ENCODE assay signal across 8 cellular contexts in the genomic region with DNA sequence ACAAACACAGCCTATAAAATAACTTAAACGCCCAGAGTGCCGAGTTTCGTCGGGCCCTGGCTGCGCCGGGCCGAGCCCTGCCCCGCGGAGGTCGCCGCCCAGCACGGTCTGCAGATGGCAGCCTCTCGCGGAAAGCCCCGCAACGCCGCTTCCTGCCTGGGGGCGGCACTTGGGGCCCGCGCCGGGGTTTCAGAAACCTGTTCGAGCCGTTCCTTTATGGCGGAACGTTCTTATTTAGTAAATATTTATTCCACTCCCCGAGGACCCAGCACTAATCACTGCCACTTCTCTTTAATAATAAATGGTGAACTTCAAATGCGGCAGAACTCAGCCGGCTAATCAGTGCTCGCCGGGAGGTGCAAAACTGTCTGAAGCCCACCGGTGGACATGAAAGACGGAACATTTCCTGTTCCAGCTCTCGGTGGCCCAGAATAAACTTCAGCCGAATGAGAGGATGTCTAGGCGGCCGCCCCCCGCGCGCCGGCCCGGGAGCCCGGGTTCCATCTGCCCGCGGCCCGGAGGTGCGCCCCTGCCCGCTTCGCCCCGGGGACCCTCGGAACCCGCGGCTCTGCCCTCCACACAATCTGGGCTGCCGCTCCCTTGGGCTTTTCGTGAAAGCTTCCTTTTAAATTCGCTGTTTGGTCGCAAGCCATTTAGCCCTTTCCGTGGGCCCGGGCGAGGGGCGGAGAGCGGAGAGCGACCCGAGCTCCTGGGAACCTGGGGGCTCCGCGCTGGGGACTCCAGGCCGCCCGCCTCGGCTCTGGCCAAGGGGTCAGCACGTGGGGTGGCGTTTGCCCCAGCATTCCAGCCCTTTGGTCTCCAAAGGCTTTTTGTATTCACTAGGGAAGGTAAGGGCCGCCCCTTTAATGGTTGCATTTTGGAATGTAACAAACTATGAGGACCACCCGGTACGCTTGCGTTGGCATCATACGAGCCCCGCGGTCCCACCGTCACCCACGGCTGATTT.
DNase-seq lines count a peak whose midpoint lies in the region; ATAC-seq and TF ChIP-seq lines count a peak whose summit lies in the region.

No MANE protein-coding gene starts in this region.

- H3K27me3 Mint-ChIP-seq in naive thymus-derived CD4-positive, alpha-beta T cell: peaks cover 35 to 53% (median 42%) of the 10 kb centered on the region in 5 donors

- no peak for TF ChIP-seq POLR2A in esophagus squamous epithelium (IDR thresholded peaks at IDR 0.05)

- H3K27me3 ChIP-seq in esophagus squamous epithelium: peaks cover 0 to 49% (median 0%) of the 10 kb centered on the region in 4 donors
- peaks cover 0 to 6% of the 10 kb centered on the region in 2 donors for H3K27me3 ChIP-seq in naive thymus-derived CD4-positive, alpha-beta T cell (ENCODE audit: control insufficient read depth in 2 of 2, insufficient read depth in 2 of 2, low read length in 2 of 2)
- peaks cover 2 to 19% (median 10%) of the 10 kb centered on the region in 5 donors for H3K27me3 ChIP-seq in subcutaneous abdominal adipose tissue (ENCODE audit: control insufficient read depth in 5 of 5, insufficient read depth in 4 of 5, low read length in 5 of 5)

- H3K4me3 Mint-ChIP-seq in naive thymus-derived CD4-positive, alpha-beta T cell: peak overlapping the region; percentile 68 to 84 (median 80)

- CTCF ChIA-PET in naive thymus-derived CD4-positive, alpha-beta T cell (lab: Charles Lee): no interaction called here

- H3K4me1 ChIP-seq in esophagus squamous epithelium (peaks cover 9 to 52% (median 9%) of the 10 kb centered on the region in 3 donors), subcutaneous abdominal adipose tissue (ENCODE audit: control insufficient read depth in 5 of 5, insufficient read depth in 5 of 5, low read length in 5 of 5) (peaks cover 0 to 17% (median 16%) of the 10 kb centered on the region in 5 donors)
- peaks cover 0 to 6% of the 10 kb centered on the region in 2 donors for H3K4me1 ChIP-seq in naive thymus-derived CD4-positive, alpha-beta T cell (ENCODE audit: control insufficient read depth in 2 of 2, insufficient read depth in 2 of 2, low read length in 2 of 2)

- no peak for DNase-seq in AG09309 (ENCODE audit: low read depth)
- peak; percentile 7 for DNase-seq in NCI-H526 treated with DMSO at 0.1 percent for 48 hours (lab: John Stamatoyannopoulos, UW)
- DNase-seq in activated T-cell treated with anti-CD3 and anti-CD28 coated beads for 48 hours (ENCODE audit: low read depth): peak; percentile 62
- DNase-seq in esophagus squamous epithelium (lab: John Stamatoyannopoulos, UW): no peak
- peak; percentile 12 to 69 (median 38) for DNase-seq in naive thymus-derived CD4-positive, alpha-beta T cell

- 0 to 4% methylated on average over 22 to 27 of the region's 79 CpGs for WGBS in esophagus squamous epithelium, 2 donors

- POLR2A ChIA-PET in naive thymus-derived CD4-positive, alpha-beta T cell (lab: Charles Lee): no interaction called here

- H3K36me3 ChIP-seq in esophagus squamous epithelium: no peaks in the 10 kb centered on the region
- H3K36me3 ChIP-seq in naive thymus-derived CD4-positive, alpha-beta T cell (ENCODE audit: control insufficient read depth in 2 of 3, insufficient read depth in 3 of 3, low read length in 3 of 3): no peaks in the 10 kb centered on the region
- no peaks in the 10 kb centered on the region for H3K36me3 ChIP-seq in subcutaneous abdominal adipose tissue (ENCODE audit: control insufficient read depth in 5 of 5, insufficient read depth in 5 of 5, low read length in 5 of 5)

- intact Hi-C loops in esophagus squamous epithelium (cut with DNase I): no loop called here
- intact Hi-C loops in naive thymus-derived CD4-positive, alpha-beta T cell (cut with micrococcal nuclease): loop anchor here (1.0 to 10.0 kb wide), 8 partner anchors 290 to 1698 kb away; partner anchors contain the start of gene DNAJC19 (in 1 of the 2)

- H3K4me3 ChIP-seq in AG09309 (ENCODE audit: control insufficient read depth, low read depth, low read length) (peak overlapping the region; percentile 47), esophagus squamous epithelium (peak overlapping the region; percentile 45 to 73 (median 57)), subcutaneous abdominal adipose tissue (ENCODE audit: low read depth in 1 of 5, low read length in 5 of 5) (peak overlapping the region; percentile 62 to 71 (median 66))
- H3K4me3 ChIP-seq in naive thymus-derived CD4-positive, alpha-beta T cell (ENCODE audit: low read length): peak overlapping the region; percentile 58

- H3K9ac ChIP-seq in subcutaneous abdominal adipose tissue (ENCODE audit: low read length in 5 of 5): peak overlapping the region in 4 of 5 donors; percentile 8 to 74 (median 36)

- H3K9me3 Mint-ChIP-seq in naive thymus-derived CD4-positive, alpha-beta T cell: no peaks in the 10 kb centered on the region

- peaks cover 6 to 15% (median 10%) of the 10 kb centered on the region in 7 donors for H3K4me1 Mint-ChIP-seq in naive thymus-derived CD4-positive, alpha-beta T cell

- TF ChIP-seq CTCF in AG09309 (IDR thresholded peaks at IDR 0.05; ENCODE audit: control insufficient read depth, insufficient read depth, low read depth, low read length, missing control alignments) (peak; percentile 7), esophagus squamous epithelium (IDR thresholded peaks at IDR 0.05) (peak in 4 of 6 experiments; percentile 12 to 32 (median 18))

- no peaks in the 10 kb centered on the region for H3K36me3 Mint-ChIP-seq in naive thymus-derived CD4-positive, alpha-beta T cell

- H3K27ac ChIP-seq in esophagus squamous epithelium: peak overlapping the region; percentile 59 to 92 (median 86)
- H3K27ac ChIP-seq in naive thymus-derived CD4-positive, alpha-beta T cell (ENCODE audit: low read depth, low read length): peak overlapping the region; percentile 31
- H3K27ac ChIP-seq in subcutaneous abdominal adipose tissue (ENCODE audit: low read depth, low read length): no peak overlapping the region

- H3K27ac Mint-ChIP-seq in naive thymus-derived CD4-positive, alpha-beta T cell: peak overlapping the region in 2 of 9 donors; percentile 13 to 28

- no peaks in the 10 kb centered on the region for H3K9me3 ChIP-seq in esophagus squamous epithelium
- no peaks in the 10 kb centered on the region for H3K9me3 ChIP-seq in naive thymus-derived CD4-positive, alpha-beta T cell (ENCODE audit: control insufficient read depth in 2 of 3, low read length in 3 of 3)
- no peaks in the 10 kb centered on the region for H3K9me3 ChIP-seq in subcutaneous abdominal adipose tissue (ENCODE audit: control insufficient read depth in 5 of 5, low read length in 5 of 5)

- ATAC-seq in GM18861 (IDR thresholded peaks at IDR 0.05; ENCODE audit: unreplicated experiment) (peak; percentile 80), HG03064 (IDR thresholded peaks at IDR 0.05; ENCODE audit: low read depth, unreplicated experiment) (peak; percentile 90)
- peak; percentile 85 for ATAC-seq in naive thymus-derived CD4-positive, alpha-beta T cell

Comparison
In these comparisons a context has a peak if more than half of its experiments do, and no peak if none do; other contexts are left out.
1. DNase-seq: peak in NCI-H526 treated with DMSO at 0.1 percent for 48 hours (single experiment), activated T-cell treated with anti-CD3 and anti-CD28 coated beads for 48 hours (single experiment) and naive thymus-derived CD4-positive, alpha-beta T cell (9 of 9); none in AG09309 (single experiment) and esophagus squamous epithelium (single experiment).
2. Peak in every context shown above with its lines, with median percentiles within 50 percentile points of each other: H3K4me3 ChIP-seq and ATAC-seq.